Comparison of ENCODE assay signal across 20 cellular contexts in the genomic region with DNA sequence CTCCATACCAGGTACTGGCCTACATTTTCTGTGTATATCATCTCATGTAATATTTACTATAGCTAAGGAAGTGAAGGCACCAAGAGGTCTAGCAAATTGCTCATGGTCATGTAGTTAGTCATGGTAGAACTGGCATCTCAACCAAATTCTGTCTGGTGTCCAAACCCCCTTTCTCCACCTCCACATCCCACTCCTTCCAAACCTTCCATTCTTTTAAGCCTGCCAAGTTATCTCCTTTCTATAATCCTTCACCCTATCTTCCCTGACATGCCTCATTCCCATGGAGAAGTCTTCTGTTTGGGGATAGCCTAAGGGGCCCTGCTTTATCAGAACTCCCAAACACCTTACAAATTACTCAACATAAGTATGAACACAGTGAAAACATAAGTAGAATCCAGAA.
DNase-seq lines count a peak whose midpoint lies in the region; FAIRE-seq and TF ChIP-seq lines count a peak whose summit lies in the region.
"Had no signal": no experiment of that assay in that cellular context is flagged by ENCODE, and none has a peak within 500 bp of the region (broad histone marks: within the 10 kb centered on the region; RNA-seq: fewer than 3 reads in every experiment).

No MANE protein-coding gene starts in this region.

- H3K4me1 Mint-ChIP-seq in activated T-cell treated with anti-CD3 and anti-CD28 coated beads, Interleukin-2, amount 50 U/mL, for 24 hours (ENCODE audit: low read depth): no peaks in the 10 kb centered on the region
- H3K4me1 Mint-ChIP-seq: CD4-positive, alpha-beta memory T cell; GM23338; H9 had no signal

- H3K4me2 ChIP-seq in GM23248 (ENCODE audit: unreplicated experiment): no peak overlapping the region
- H3K4me2 ChIP-seq: A549, GM23338 had no signal

- no peak for FAIRE-seq in bronchial epithelial cell (lab: Jason Lieb, UNC)
- FAIRE-seq: A549, GM12878, GM19239 had no signal

- H3K4me3 ChIP-seq in ACC112 (ENCODE audit: low read depth, low read length) (no peak overlapping the region), GM23248 (no peak overlapping the region), MG63 (no peak overlapping the region), bronchial epithelial cell (ENCODE audit: low read depth, low read length) (no peak overlapping the region)
- H3K4me3 ChIP-seq: A549, GM12878, GM23338 had no signal

- H3K36me3 ChIP-seq in ACC112 (ENCODE audit: insufficient read depth, low read length) (0 out of 2 replicates have a peak, but pooled peaks cover 7% of the 10 kb centered on the region), GM23248 (ENCODE audit: low read depth) (no peaks in the 10 kb centered on the region), MG63 (no peaks in the 10 kb centered on the region), bronchial epithelial cell (ENCODE audit: control insufficient read depth, insufficient read depth, low read length) (no peaks in the 10 kb centered on the region)

- H2AFZ ChIP-seq in ACC112 (ENCODE audit: low read length, unreplicated experiment) (no peak overlapping the region), GM23248 (no peak overlapping the region)
- H2AFZ ChIP-seq: GM23338 had no signal

- no peak overlapping the region for H3K4me3 Mint-ChIP-seq in activated T-cell treated with anti-CD3 and anti-CD28 coated beads, Interleukin-2, amount 50 U/mL, for 24 hours
- H3K4me3 Mint-ChIP-seq: CD4-positive, alpha-beta memory T cell; GM23338; H9 had no signal

- peaks cover 26% of the 10 kb centered on the region for H3K27me3 Mint-ChIP-seq in activated T-cell treated with anti-CD3 and anti-CD28 coated beads, Interleukin-2, amount 50 U/mL, for 24 hours

- H3K9me2 ChIP-seq in GM23248 (ENCODE audit: insufficient read depth): no peaks in the 10 kb centered on the region

- H4K20me1 ChIP-seq in GM23248 (ENCODE audit: insufficient read depth): no peaks in the 10 kb centered on the region

- H3K27ac ChIP-seq in ACC112 (ENCODE audit: low read depth, low read length) (peak overlapping the region; percentile 100), GM23248 (peak overlapping the region; percentile 40)

- no peaks in the 10 kb centered on the region for H3K79me2 ChIP-seq in ACC112 (ENCODE audit: control insufficient read depth, insufficient read depth, low read length, unreplicated experiment)
- no peaks in the 10 kb centered on the region for H3K79me2 ChIP-seq in GM23248 (ENCODE audit: insufficient read depth)

- no peak for TF ChIP-seq CTCF in bronchial epithelial cell (IDR thresholded peaks at IDR 0.05; ENCODE audit: insufficient read depth, low read length, severe bottlenecking)

- in situ Hi-C loops in GM23248 (cut with MboI): no loop called here

- H3K36me3 Mint-ChIP-seq in activated T-cell treated with anti-CD3 and anti-CD28 coated beads, Interleukin-2, amount 50 U/mL, for 24 hours (ENCODE audit: low read depth): no peaks in the 10 kb centered on the region
- H3K36me3 Mint-ChIP-seq: CD4-positive, alpha-beta memory T cell had no signal

- H3K27me3 ChIP-seq in ACC112 (ENCODE audit: insufficient read depth, low read length): no peaks in the 10 kb centered on the region
- no peaks in the 10 kb centered on the region for H3K27me3 ChIP-seq in GM23248 (replicated peaks; ENCODE audit: insufficient read depth)
- H3K27me3 ChIP-seq in MG63: no peaks in the 10 kb centered on the region
- H3K27me3 ChIP-seq in bronchial epithelial cell (ENCODE audit: control insufficient read depth, insufficient read depth, low read length): no peaks in the 10 kb centered on the region

- no peak overlapping the region for H3K9ac ChIP-seq in GM23248

- H3K9me3 Mint-ChIP-seq in activated T-cell treated with anti-CD3 and anti-CD28 coated beads, Interleukin-2, amount 50 U/mL, for 24 hours: no peaks in the 10 kb centered on the region
- H3K9me3 Mint-ChIP-seq: GM23338, H9 had no signal

- H3F3A ChIP-seq in GM23248 (ENCODE audit: insufficient read depth): peaks cover 41% of the 10 kb centered on the region

- DNase-seq in GM23248 (peak; percentile 46), MG63 (peak; percentile 20), bronchial epithelial cell (ENCODE audit: low read depth) (peak; percentile 24), SW 1271 (lab: John Stamatoyannopoulos, UW) (no peak), OCI-M2 (lab: John Stamatoyannopoulos, UW; ENCODE audit: unreplicated experiment) (no peak)
- no peak for DNase-seq in effector CD8-positive, alpha-beta T cell (lab: John Stamatoyannopoulos, UW)
- DNase-seq in activated T-cell treated with anti-CD3 and anti-CD28 coated beads, Interleukin-2, amount 50 U/mL, for 24 hours: no peak
- DNase-seq: 8988T; C1 segment of cervical spinal cord; CD4-positive, alpha-beta memory T cell; COR-L47; DMS153; DND-41; GDM1; H9 had no signal

- H3K9me3 ChIP-seq in GM23248 (ENCODE audit: low read depth) (no peaks in the 10 kb centered on the region), MG63 (no peaks in the 10 kb centered on the region; the same call in 1 of the 2 replicates)
- H3K9me3 ChIP-seq: A549 had no signal

- H3K4me1 ChIP-seq in ACC112 (ENCODE audit: control insufficient read depth, insufficient read depth, low read length, unreplicated experiment) (peaks cover 33% of the 10 kb centered on the region), GM23248 (ENCODE audit: insufficient read depth) (peaks cover 35% of the 10 kb centered on the region)

- H3K27ac Mint-ChIP-seq in activated T-cell treated with anti-CD3 and anti-CD28 coated beads, Interleukin-2, amount 50 U/mL, for 24 hours: no peak overlapping the region
- H3K27ac Mint-ChIP-seq: CD4-positive, alpha-beta memory T cell; GM23338; H9 had no signal

Comparison
In these comparisons a context has a peak if more than half of its experiments do, and no peak if none do; other contexts are left out.
1. DNase-seq: peak in GM23248 (single experiment), MG63 (single experiment) and bronchial epithelial cell (single experiment); none in effector CD8-positive, alpha-beta T cell (single experiment), SW 1271 (0 of 2), activated T-cell treated with anti-CD3 and anti-CD28 coated beads, Interleukin-2, amount 50 U/mL, for 24 hours (single experiment) and OCI-M2 (single experiment).